Comparison of ENCODE assay signal across 1 cellular context in the genomic region with DNA sequence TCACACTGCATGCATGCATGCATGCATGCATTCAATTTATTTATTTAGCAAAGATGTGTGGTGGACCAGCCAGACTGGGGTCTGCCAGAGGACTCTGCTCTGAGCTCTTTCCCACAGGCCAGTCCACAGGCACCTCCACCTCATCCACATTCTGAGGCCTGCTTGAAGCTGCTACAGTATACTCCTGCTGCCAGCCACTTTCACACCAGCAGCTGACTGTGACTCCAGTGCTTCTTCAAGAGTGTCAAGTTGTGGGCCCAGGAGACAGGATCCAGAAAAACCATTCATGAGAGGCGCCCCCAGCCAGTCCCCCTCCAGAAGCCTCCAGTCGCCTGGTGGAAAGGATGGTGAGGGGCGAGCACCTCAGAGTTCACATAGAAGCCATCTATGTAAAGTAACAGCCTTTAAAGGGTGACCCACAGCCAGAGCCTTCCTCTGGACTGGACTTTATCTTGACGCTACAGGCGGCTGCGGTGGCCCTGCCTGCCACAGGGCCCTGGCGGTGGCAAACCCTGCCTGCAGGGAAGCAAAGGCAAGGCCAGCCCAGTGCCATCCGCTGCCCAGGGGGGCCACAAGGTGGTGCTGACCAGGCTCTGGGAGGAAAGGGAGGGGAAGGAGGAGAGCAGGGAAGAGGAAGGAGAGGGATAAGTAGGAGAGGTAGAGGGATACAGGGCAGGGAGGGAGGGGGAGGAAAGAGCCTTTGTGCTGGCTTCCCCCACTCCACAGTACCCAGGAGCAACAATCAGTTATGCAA.
TF ChIP-seq lines count a peak whose summit lies in the region.

No MANE protein-coding gene starts in this region.

TF ChIP-seq in K562, 482 proteins besides CTCF, POLR2A, EP300 and RAD21 (continued from another document and continues in another):
- TF ChIP-seq, protein P1, sequence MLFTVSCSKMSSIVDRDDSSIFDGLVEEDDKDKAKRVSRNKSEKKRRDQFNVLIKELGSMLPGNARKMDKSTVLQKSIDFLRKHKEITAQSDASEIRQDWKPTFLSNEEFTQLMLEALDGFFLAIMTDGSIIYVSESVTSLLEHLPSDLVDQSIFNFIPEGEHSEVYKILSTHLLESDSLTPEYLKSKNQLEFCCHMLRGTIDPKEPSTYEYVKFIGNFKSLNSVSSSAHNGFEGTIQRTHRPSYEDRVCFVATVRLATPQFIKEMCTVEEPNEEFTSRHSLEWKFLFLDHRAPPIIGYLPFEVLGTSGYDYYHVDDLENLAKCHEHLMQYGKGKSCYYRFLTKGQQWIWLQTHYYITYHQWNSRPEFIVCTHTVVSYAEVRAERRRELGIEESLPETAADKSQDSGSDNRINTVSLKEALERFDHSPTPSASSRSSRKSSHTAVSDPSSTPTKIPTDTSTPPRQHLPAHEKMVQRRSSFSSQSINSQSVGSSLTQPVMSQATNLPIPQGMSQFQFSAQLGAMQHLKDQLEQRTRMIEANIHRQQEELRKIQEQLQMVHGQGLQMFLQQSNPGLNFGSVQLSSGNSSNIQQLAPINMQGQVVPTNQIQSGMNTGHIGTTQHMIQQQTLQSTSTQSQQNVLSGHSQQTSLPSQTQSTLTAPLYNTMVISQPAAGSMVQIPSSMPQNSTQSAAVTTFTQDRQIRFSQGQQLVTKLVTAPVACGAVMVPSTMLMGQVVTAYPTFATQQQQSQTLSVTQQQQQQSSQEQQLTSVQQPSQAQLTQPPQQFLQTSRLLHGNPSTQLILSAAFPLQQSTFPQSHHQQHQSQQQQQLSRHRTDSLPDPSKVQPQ (CRISPR knock-in tag; IDR thresholded peaks at IDR 0.05; ENCODE audit: borderline replicate concordance): no peak
- TF ChIP-seq ZNF586 (CRISPR knock-in tag; conservative IDR thresholded peaks at IDR 0.05) (no peak), MTA3 (IDR thresholded peaks at IDR 0.05; ENCODE audit: borderline replicate concordance) (0 out of 2 replicates have a peak, but pooled peaks have one; percentile 61), MYNN (IDR thresholded peaks at IDR 0.05) (peak; percentile 94), MYNN (CRISPR knock-in tag; IDR thresholded peaks at IDR 0.05) (no peak), CBFB (CRISPR knock-in tag; IDR thresholded peaks at IDR 0.05) (peak; percentile 95), SLC30A9 (CRISPR knock-in tag; IDR thresholded peaks at IDR 0.05) (no peak), TAL1 (IDR thresholded peaks at IDR 0.05) (peak; percentile 72), KLF13 (tag; IDR thresholded peaks at IDR 0.05; ENCODE audit: borderline replicate concordance, low read depth) (no peak), TEAD2 (tag; IDR thresholded peaks at IDR 0.05) (no peak), HSF4 (CRISPR knock-in tag; IDR thresholded peaks at IDR 0.05; ENCODE audit: borderline replicate concordance) (peak; percentile 32; the same call in 1 of the 2 replicates), SMARCC2 (IDR thresholded peaks at IDR 0.05; ENCODE audit: low read depth) (peak; percentile 23; the same call in 1 of the 2 replicates), CXXC5 (CRISPR knock-in tag; IDR thresholded peaks at IDR 0.05) (peak; percentile 50), ZNF134 (CRISPR knock-in tag; conservative IDR thresholded peaks at IDR 0.05) (no peak), ZZZ3 (IDR thresholded peaks at IDR 0.05) (no peak), HMGN3 (IDR thresholded peaks at IDR 0.05; ENCODE audit: borderline replicate concordance, extremely low read depth, insufficient read length, low read depth, low read length) (peak; percentile 91), SOX6 (IDR thresholded peaks at IDR 0.05) (no peak), KDM1A (IDR thresholded peaks at IDR 0.05) (peak in 1 of 2 experiments; percentile 68; a peak in 1 of 4 replicates), ZNF717 (CRISPR knock-in tag; IDR thresholded peaks at IDR 0.05) (0 out of 2 replicates have a peak, but pooled peaks have one; percentile 30), ZFP1 (CRISPR knock-in tag; IDR thresholded peaks at IDR 0.05) (0 out of 2 replicates have a peak, but pooled peaks have one; percentile 11), ESRRA (IDR thresholded peaks at IDR 0.05; ENCODE audit: borderline replicate concordance, low read depth) (peak; percentile 38; the same call in 1 of the 2 replicates), HNRNPL (IDR thresholded peaks at IDR 0.05; ENCODE audit: low read depth, low read length) (peak; percentile 93), CEBPG (CRISPR knock-in tag; IDR thresholded peaks at IDR 0.05) (no peak), CEBPG (tag; conservative IDR thresholded peaks at IDR 0.05 in 1 of 2, IDR thresholded peaks at IDR 0.05 in 1 of 2) (no peak), ATF1 (CRISPR knock-in tag; IDR thresholded peaks at IDR 0.05) (no peak), ATF1 (tag; IDR thresholded peaks at IDR 0.05) (no peak), NFXL1 (CRISPR knock-in tag; IDR thresholded peaks at IDR 0.05) (no peak), CCNT2 (IDR thresholded peaks at IDR 0.05; ENCODE audit: borderline replicate concordance, extremely low read depth, insufficient read length, low read depth, low read length) (peak; percentile 63), HEY1 (CRISPR knock-in tag; IDR thresholded peaks at IDR 0.05; ENCODE audit: borderline replicate concordance) (peak; percentile 61; the same call in 1 of the 2 replicates), SMARCE1 (IDR thresholded peaks at IDR 0.05) (peak; percentile 77), TEAD1 (CRISPR knock-in tag; IDR thresholded peaks at IDR 0.05) (no peak), ZBTB17 (CRISPR knock-in tag; IDR thresholded peaks at IDR 0.05) (0 out of 2 replicates have a peak, but pooled peaks have one; percentile 49), CREBBP (IDR thresholded peaks at IDR 0.05; ENCODE audit: low read depth, low read length) (no peak), KLF1 (tag; IDR thresholded peaks at IDR 0.05) (no peak), L3MBTL2 (IDR thresholded peaks at IDR 0.05) (no peak), NR1H2 (CRISPR knock-in tag; IDR thresholded peaks at IDR 0.05) (no peak), NR3C1 (CRISPR knock-in tag; IDR thresholded peaks at IDR 0.05) (no peak), ZNF263 (CRISPR knock-in tag; IDR thresholded peaks at IDR 0.05; ENCODE audit: borderline replicate concordance) (0 out of 2 replicates have a peak, but pooled peaks have one; percentile 54), FOXK1 (CRISPR knock-in tag; IDR thresholded peaks at IDR 0.05; ENCODE audit: borderline replicate concordance) (no peak), MTA2 (IDR thresholded peaks at IDR 0.05; ENCODE audit: low read depth) (peak; percentile 77)
- TF ChIP-seq, protein P2, sequence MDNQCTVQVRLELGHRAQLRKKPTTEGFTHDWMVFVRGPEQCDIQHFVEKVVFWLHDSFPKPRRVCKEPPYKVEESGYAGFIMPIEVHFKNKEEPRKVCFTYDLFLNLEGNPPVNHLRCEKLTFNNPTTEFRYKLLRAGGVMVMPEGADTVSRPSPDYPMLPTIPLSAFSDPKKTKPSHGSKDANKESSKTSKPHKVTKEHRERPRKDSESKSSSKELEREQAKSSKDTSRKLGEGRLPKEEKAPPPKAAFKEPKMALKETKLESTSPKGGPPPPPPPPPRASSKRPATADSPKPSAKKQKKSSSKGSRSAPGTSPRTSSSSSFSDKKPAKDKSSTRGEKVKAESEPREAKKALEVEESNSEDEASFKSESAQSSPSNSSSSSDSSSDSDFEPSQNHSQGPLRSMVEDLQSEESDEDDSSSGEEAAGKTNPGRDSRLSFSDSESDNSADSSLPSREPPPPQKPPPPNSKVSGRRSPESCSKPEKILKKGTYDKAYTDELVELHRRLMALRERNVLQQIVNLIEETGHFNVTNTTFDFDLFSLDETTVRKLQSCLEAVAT (IDR thresholded peaks at IDR 0.05): peak in 1 of 2 experiments; percentile 72; a peak in 2 of 4 replicates
- TF ChIP-seq, protein P3, sequence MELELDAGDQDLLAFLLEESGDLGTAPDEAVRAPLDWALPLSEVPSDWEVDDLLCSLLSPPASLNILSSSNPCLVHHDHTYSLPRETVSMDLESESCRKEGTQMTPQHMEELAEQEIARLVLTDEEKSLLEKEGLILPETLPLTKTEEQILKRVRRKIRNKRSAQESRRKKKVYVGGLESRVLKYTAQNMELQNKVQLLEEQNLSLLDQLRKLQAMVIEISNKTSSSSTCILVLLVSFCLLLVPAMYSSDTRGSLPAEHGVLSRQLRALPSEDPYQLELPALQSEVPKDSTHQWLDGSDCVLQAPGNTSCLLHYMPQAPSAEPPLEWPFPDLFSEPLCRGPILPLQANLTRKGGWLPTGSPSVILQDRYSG (tag; conservative IDR thresholded peaks at IDR 0.05; ENCODE audit: low read depth): peak; percentile 58
- TF ChIP-seq, protein P4, sequence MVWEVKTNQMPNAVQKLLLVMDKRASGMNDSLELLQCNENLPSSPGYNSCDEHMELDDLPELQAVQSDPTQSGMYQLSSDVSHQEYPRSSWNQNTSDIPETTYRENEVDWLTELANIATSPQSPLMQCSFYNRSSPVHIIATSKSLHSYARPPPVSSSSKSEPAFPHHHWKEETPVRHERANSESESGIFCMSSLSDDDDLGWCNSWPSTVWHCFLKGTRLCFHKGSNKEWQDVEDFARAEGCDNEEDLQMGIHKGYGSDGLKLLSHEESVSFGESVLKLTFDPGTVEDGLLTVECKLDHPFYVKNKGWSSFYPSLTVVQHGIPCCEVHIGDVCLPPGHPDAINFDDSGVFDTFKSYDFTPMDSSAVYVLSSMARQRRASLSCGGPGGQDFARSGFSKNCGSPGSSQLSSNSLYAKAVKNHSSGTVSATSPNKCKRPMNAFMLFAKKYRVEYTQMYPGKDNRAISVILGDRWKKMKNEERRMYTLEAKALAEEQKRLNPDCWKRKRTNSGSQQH (CRISPR knock-in tag; IDR thresholded peaks at IDR 0.05): peak; percentile 87; the same call in 1 of the 2 replicates
- TF ChIP-seq, protein P5, sequence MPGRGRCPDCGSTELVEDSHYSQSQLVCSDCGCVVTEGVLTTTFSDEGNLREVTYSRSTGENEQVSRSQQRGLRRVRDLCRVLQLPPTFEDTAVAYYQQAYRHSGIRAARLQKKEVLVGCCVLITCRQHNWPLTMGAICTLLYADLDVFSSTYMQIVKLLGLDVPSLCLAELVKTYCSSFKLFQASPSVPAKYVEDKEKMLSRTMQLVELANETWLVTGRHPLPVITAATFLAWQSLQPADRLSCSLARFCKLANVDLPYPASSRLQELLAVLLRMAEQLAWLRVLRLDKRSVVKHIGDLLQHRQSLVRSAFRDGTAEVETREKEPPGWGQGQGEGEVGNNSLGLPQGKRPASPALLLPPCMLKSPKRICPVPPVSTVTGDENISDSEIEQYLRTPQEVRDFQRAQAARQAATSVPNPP (IDR thresholded peaks at IDR 0.05; ENCODE audit: borderline replicate concordance, insufficient read depth, insufficient read length): no peak
- TF ChIP-seq, protein P6, sequence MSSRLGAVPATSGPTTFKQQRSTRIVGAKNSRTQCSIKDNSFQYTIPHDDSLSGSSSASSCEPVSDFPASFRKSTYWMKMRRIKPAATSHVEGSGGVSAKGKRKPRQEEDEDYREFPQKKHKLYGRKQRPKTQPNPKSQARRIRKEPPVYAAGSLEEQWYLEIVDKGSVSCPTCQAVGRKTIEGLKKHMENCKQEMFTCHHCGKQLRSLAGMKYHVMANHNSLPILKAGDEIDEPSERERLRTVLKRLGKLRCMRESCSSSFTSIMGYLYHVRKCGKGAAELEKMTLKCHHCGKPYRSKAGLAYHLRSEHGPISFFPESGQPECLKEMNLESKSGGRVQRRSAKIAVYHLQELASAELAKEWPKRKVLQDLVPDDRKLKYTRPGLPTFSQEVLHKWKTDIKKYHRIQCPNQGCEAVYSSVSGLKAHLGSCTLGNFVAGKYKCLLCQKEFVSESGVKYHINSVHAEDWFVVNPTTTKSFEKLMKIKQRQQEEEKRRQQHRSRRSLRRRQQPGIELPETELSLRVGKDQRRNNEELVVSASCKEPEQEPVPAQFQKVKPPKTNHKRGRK (tag; IDR thresholded peaks at IDR 0.05): no peak
- TF ChIP-seq, protein P7, sequence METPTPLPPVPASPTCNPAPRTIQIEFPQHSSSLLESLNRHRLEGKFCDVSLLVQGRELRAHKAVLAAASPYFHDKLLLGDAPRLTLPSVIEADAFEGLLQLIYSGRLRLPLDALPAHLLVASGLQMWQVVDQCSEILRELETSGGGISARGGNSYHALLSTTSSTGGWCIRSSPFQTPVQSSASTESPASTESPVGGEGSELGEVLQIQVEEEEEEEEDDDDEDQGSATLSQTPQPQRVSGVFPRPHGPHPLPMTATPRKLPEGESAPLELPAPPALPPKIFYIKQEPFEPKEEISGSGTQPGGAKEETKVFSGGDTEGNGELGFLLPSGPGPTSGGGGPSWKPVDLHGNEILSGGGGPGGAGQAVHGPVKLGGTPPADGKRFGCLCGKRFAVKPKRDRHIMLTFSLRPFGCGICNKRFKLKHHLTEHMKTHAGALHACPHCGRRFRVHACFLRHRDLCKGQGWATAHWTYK (CRISPR knock-in tag; IDR thresholded peaks at IDR 0.05): peak; percentile 85; the same call in 1 of the 2 replicates
- TF ChIP-seq, protein P8, sequence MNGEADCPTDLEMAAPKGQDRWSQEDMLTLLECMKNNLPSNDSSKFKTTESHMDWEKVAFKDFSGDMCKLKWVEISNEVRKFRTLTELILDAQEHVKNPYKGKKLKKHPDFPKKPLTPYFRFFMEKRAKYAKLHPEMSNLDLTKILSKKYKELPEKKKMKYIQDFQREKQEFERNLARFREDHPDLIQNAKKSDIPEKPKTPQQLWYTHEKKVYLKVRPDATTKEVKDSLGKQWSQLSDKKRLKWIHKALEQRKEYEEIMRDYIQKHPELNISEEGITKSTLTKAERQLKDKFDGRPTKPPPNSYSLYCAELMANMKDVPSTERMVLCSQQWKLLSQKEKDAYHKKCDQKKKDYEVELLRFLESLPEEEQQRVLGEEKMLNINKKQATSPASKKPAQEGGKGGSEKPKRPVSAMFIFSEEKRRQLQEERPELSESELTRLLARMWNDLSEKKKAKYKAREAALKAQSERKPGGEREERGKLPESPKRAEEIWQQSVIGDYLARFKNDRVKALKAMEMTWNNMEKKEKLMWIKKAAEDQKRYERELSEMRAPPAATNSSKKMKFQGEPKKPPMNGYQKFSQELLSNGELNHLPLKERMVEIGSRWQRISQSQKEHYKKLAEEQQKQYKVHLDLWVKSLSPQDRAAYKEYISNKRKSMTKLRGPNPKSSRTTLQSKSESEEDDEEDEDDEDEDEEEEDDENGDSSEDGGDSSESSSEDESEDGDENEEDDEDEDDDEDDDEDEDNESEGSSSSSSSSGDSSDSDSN (IDR thresholded peaks at IDR 0.05; ENCODE audit: borderline replicate concordance in 1 of 2, low read depth in 2 of 2, low read length in 2 of 2): no peak
- TF ChIP-seq, protein P9, sequence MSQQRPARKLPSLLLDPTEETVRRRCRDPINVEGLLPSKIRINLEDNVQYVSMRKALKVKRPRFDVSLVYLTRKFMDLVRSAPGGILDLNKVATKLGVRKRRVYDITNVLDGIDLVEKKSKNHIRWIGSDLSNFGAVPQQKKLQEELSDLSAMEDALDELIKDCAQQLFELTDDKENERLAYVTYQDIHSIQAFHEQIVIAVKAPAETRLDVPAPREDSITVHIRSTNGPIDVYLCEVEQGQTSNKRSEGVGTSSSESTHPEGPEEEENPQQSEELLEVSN (IDR thresholded peaks at IDR 0.05; ENCODE audit: borderline replicate concordance in 1 of 2, extremely low read depth in 1 of 2, insufficient read depth in 1 of 2, insufficient read length in 1 of 2, low read depth in 1 of 2, low read length in 1 of 2, poor library complexity in 1 of 2, severe bottlenecking in 1 of 2): peak in 1 of 2 experiments; percentile 4
